In genomic region chr11:101129203-101129943, GRCh38 we compare ENCODE assay signal across 1 cellular context.
TF ChIP-seq lines count a peak whose summit lies in the region.

TSS of gene PGR (minus strand) at chr11:101129813. CDS start at chr11:101129070, 743 bp downstream.

TF ChIP-seq in SK-N-SH, 30 proteins besides CTCF, POLR2A, EP300 and RAD21 (continued from another document):
- TF ChIP-seq IRF3 (IDR thresholded peaks at IDR 0.05; ENCODE audit: low read depth, low read length) = no peak
- no peak for TF ChIP-seq USF1 (IDR thresholded peaks at IDR 0.05; ENCODE audit: borderline replicate concordance, low read depth)
- TF ChIP-seq RCOR1 (IDR thresholded peaks at IDR 0.05; ENCODE audit: low read length) = no peak
- no peak for TF ChIP-seq TAF1 (IDR thresholded peaks at IDR 0.05; ENCODE audit: borderline replicate concordance, low read depth, low read length)
- no peak for TF ChIP-seq RFX5 (IDR thresholded peaks at IDR 0.05; ENCODE audit: low read length)
- TF ChIP-seq RXRA (IDR thresholded peaks at IDR 0.05; ENCODE audit: borderline replicate concordance, low read depth) = no peak
